24 cellular contexts compared by ENCODE assay signal in the genomic region with DNA sequence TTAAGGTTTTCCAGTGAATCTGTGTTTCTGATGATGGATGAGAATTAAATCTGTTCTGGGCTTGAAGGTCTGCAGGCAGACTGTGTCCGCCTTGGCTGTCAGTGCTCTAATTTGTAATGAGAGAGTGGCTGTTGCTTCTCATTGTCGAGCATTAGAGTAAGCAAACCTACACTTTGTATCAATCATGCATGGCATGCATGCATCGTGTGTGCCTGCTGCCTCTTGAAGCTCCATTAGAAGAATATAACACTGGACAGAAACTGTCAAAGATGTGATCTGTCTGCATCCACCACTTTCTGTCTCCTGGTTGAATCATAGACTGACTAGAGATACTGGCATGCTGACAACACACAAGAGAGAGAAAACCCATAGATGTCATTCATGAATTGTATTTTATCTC.
"Had no signal": no experiment of that assay in that cellular context is flagged by ENCODE, and none has a peak within 500 bp of the region (broad histone marks: within the 10 kb centered on the region; RNA-seq: fewer than 3 reads in every experiment).

No MANE protein-coding gene starts in this region.

- H3K4me3 ChIP-seq: K562 had no signal

- DNase-seq: activated B cell treated with CpG ODN at 0.5 μM for 24 hours; activated CD4-positive, alpha-beta memory T cell treated with anti-CD3 and anti-CD28 coated beads for 36 hours; activated CD4-positive, alpha-beta T cell treated with anti-CD3 and anti-CD28 coated beads for 1 hour; activated CD4-positive, alpha-beta T cell treated with anti-CD3 and anti-CD28 coated beads, Interleukin-2, amount 10 ng/mL, durations not matched to agents 7 days and 5 days; activated CD8-positive, alpha-beta memory T cell treated with anti-CD3 and anti-CD28 coated beads for 24 hours; activated gamma-delta T cell; activated naive CD4-positive, alpha-beta T cell treated with anti-CD3 and anti-CD28 coated beads for 36 hours; activated T-cell treated with anti-CD3 and anti-CD28 coated beads, Interleukin-2, amount 50 U/mL, for 4 hours; anterior cingulate cortex; cerebellar nuclear complex; Karpas-422; MM.1S; NCI-H1105; NCI-H146; NCI-H187 treated with DMSO at 0.1 percent for 48 hours; NCI-H2081 treated with DMSO at 0.1 percent for 48 hours; NCI-H510A; NCI-H526 treated with DMSO at 0.1 percent for 48 hours; NK-92 treated with Interleukin-12 subunit alpha and Interleukin-12 subunit beta, amount 100 ng/mL, for 24 hours; OCI-M1; RPMI8226 had no signal

- ATAC-seq: activated T-cell treated with anti-CD3 and anti-CD28 coated beads, Interleukin-2, amount 50 U/mL, for 4 hours; K562; Panc1; Right ventricle myocardium inferior had no signal
